In genomic region chr20:32972181-32973076, GRCh38 we compare ENCODE assay signal across 10 cellular contexts. TPM values are rescaled to one million over a fixed set of nuclear protein-coding genes. Genes with fewer than 3 reads are reported as not detected.
DNase-seq lines count a peak whose midpoint lies in the region; ATAC-seq and TF ChIP-seq lines count a peak whose summit lies in the region.
"Had no signal": no experiment of that assay in that cellular context is flagged by ENCODE, and none has a peak within 500 bp of the region (broad histone marks: within the 10 kb centered on the region; RNA-seq: fewer than 3 reads in every experiment).

No MANE protein-coding gene starts in this region.

- peaks cover 19% of the 10 kb centered on the region; the same call in 1 of the 2 replicates for H3K4me1 Mint-ChIP-seq in WTC11

- DNase-seq in WTC11 (ENCODE audit: low spot score) (no peak), dorsolateral prefrontal cortex (peak in 2 of 10 donors; percentile 9 to 28), NCI-H82 (lab: John Stamatoyannopoulos, UW) (no peak), mammary epithelial cell (no peak)
- DNase-seq in stimulated activated CD4-positive, alpha-beta T cell treated with anti-CD3 and anti-CD28 coated beads, Interleukin-1b, Interleukin-23, amount 100 ng/mL, for 4 hours (ENCODE audit: low read depth in 2 of 2): peak; percentile 56 to 69

- no peaks in the 10 kb centered on the region for H4K20me1 ChIP-seq in mammary epithelial cell (ENCODE audit: insufficient read depth, low read length)

- no peak overlapping the region for H3K4me2 ChIP-seq in mammary epithelial cell (ENCODE audit: insufficient read depth, low read depth, low read length)

- 79% methylated on average over 12 of the region's 13 CpGs for WGBS in mammary epithelial cell (ENCODE audit: low coverage, missing lambda C conversion rate)

- in situ Hi-C loops in mammary epithelial cell (cut with MboI; ENCODE audit: low sequenced_read_pairs in 2 of 2): no loop called here

- BruUV-seq in mammary epithelial cell (replicated peaks; lab: Mats Ljungman, UMichigan): no TSS peak

- TF ChIP-seq CTCF in WTC11 (IDR thresholded peaks at IDR 0.05) (no peak), dorsolateral prefrontal cortex (IDR thresholded peaks at IDR 0.05 in 54 of 56, conservative IDR thresholded peaks at IDR 0.05 in 2 of 56; ENCODE audit: low read depth in 1 of 56, partially characterized antibody in 56 of 56) (no peak), mammary epithelial cell (conservative IDR thresholded peaks at IDR 0.05 in 1 of 2, IDR thresholded peaks at IDR 0.05 in 1 of 2; ENCODE audit: extremely low read depth in 1 of 2, insufficient read depth in 1 of 2, low read depth in 1 of 2, low read length in 2 of 2) (no peak)

- no peaks in the 10 kb centered on the region for H3K9me3 ChIP-seq in mammary epithelial cell (replicated peaks; ENCODE audit: insufficient read depth, low read length)

- POLR2A ChIA-PET in WTC11 (lab: Charles Lee): no interaction called here

- H3K27ac ChIP-seq in dorsolateral prefrontal cortex (peak overlapping the region in 47 of 59 donors; percentile 6 to 82 (median 65)), mammary epithelial cell (ENCODE audit: insufficient read depth, low read depth, low read length) (no peak overlapping the region)

- no peaks in the 10 kb centered on the region for H3K4me1 ChIP-seq in mammary epithelial cell (ENCODE audit: insufficient read depth, low read length)

- CTCF ChIA-PET in WTC11 (lab: Charles Lee) (interaction anchor here (1.2 to 4.6 kb wide), 4 partner anchors 23 to 183 kb away, joined by 4 to 23 read pairs (median 5); no protein-coding TSS in a partner anchor), mammary epithelial cell (lab: Charles Lee; ENCODE audit: low non-redundant PET) (no interaction called here)

- H3K27ac Mint-ChIP-seq in WTC11: no peak overlapping the region; the same call in 1 of the 2 replicates

- H3K9ac ChIP-seq in mammary epithelial cell (ENCODE audit: insufficient read depth, low read length): no peak overlapping the region

- peaks cover 9% of the 10 kb centered on the region; the same call in 1 of the 2 replicates for H3K36me3 Mint-ChIP-seq in WTC11

- H3K27me3 ChIP-seq in dorsolateral prefrontal cortex (peaks cover 0 to 8% (median 0%) of the 10 kb centered on the region in 45 donors), mammary epithelial cell (ENCODE audit: insufficient read depth, low read length) (no peaks in the 10 kb centered on the region)

- no peak overlapping the region for H3K4me3 Mint-ChIP-seq in WTC11

- no peaks in the 10 kb centered on the region for H3K36me3 ChIP-seq in mammary epithelial cell (ENCODE audit: insufficient read depth, low read length)

- no peak overlapping the region for H3K4me3 ChIP-seq in dorsolateral prefrontal cortex
- no peak overlapping the region for H3K4me3 ChIP-seq in mammary epithelial cell (replicated peaks in 1 of 3; ENCODE audit: insufficient read depth in 1 of 3, low read depth in 2 of 3, low read length in 3 of 3)

- intact Hi-C loops in dorsolateral prefrontal cortex (cut with DNase I): no loop called here
- intact Hi-C loops in mammary epithelial cell (cut with micrococcal nuclease): no loop called here

- no peak overlapping the region for H2AFZ ChIP-seq in mammary epithelial cell (ENCODE audit: low read depth, low read length)

- dilution Hi-C loops in mammary epithelial cell (cut with HindIII; ENCODE audit: low sequenced_read_pairs): no loop called here

- ATAC-seq in GM19397 (IDR thresholded peaks at IDR 0.05; ENCODE audit: unreplicated experiment): peak; percentile 66
- peak; percentile 86 for ATAC-seq in HG03442 (IDR thresholded peaks at IDR 0.05; ENCODE audit: unreplicated experiment)
- ATAC-seq in WTC11: peak; percentile 10; the same call in 1 of the 2 replicates
- no peak for ATAC-seq in HG03025 (IDR thresholded peaks at IDR 0.05; ENCODE audit: low FRiP score, unreplicated experiment)

- no peaks in the 10 kb centered on the region; the same call in 1 of the 2 replicates for H3K27me3 Mint-ChIP-seq in WTC11 (ENCODE audit: low read depth)

- peaks cover 12% of the 10 kb centered on the region for H3K9me3 Mint-ChIP-seq in WTC11

- no peaks in the 10 kb centered on the region for H3K79me2 ChIP-seq in mammary epithelial cell (ENCODE audit: insufficient read depth, low read length)

TF ChIP-seq in WTC11, 78 proteins besides CTCF, POLR2A, EP300 and RAD21:
- TF ChIP-seq, protein P1, sequence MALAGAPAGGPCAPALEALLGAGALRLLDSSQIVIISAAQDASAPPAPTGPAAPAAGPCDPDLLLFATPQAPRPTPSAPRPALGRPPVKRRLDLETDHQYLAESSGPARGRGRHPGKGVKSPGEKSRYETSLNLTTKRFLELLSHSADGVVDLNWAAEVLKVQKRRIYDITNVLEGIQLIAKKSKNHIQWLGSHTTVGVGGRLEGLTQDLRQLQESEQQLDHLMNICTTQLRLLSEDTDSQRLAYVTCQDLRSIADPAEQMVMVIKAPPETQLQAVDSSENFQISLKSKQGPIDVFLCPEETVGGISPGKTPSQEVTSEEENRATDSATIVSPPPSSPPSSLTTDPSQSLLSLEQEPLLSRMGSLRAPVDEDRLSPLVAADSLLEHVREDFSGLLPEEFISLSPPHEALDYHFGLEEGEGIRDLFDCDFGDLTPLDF (CRISPR knock-in tag; IDR thresholded peaks at IDR 0.05): no peak
- peak; percentile 28; the same call in 1 of the 2 replicates for TF ChIP-seq ZNF121 (CRISPR knock-in tag; IDR thresholded peaks at IDR 0.05)
- peak; percentile 18; the same call in 1 of the 2 replicates for TF ChIP-seq FOXP1 (CRISPR knock-in tag; IDR thresholded peaks at IDR 0.05; ENCODE audit: borderline replicate concordance)
- no peak for TF ChIP-seq HMGA2 (CRISPR knock-in tag; IDR thresholded peaks at IDR 0.05)
- TF ChIP-seq USF1 (CRISPR knock-in tag; IDR thresholded peaks at IDR 0.05): no peak
TF ChIP-seq in WTC11: peak in this region for 2.

RNA-seq across cellular contexts. Expression of gene SUN5, which starts 31.8 kb away (rescaled TPM):
- not detected in 3 replicates for total RNA-seq in WTC11 (2021)
- total RNA-seq in dorsolateral prefrontal cortex: not detected
- total RNA-seq in mammary epithelial cell: not detected
- not detected for polyA plus RNA-seq in mammary epithelial cell
- not detected for polyA minus RNA-seq in mammary epithelial cell
- total RNA-seq: aorta, skeletal muscle tissue had no signal
- polyA plus RNA-seq: aorta had no signal

RNA-seq across cellular contexts. Expression of gene BPIFB2, which starts 35.1 kb away (rescaled TPM):
- total RNA-seq in WTC11 (2021) (0.09 TPM in 3 replicates), dorsolateral prefrontal cortex (not detected), mammary epithelial cell (not detected)
- polyA plus RNA-seq in mammary epithelial cell: not detected
- not detected for polyA minus RNA-seq in mammary epithelial cell
- total RNA-seq: aorta, skeletal muscle tissue had no signal
- polyA plus RNA-seq: aorta had no signal

RNA-seq across cellular contexts. Expression of gene BPIFB6, which starts 59.0 kb away (rescaled TPM):
- total RNA-seq in WTC11 (2021): not detected in 3 replicates
- total RNA-seq in dorsolateral prefrontal cortex: not detected
- total RNA-seq in mammary epithelial cell: not detected
- not detected for polyA plus RNA-seq in mammary epithelial cell
- not detected for polyA minus RNA-seq in mammary epithelial cell
- total RNA-seq: aorta, skeletal muscle tissue had no signal
- polyA plus RNA-seq: aorta had no signal

Comparison
In these comparisons a context has a peak if more than half of its experiments do, and no peak if none do; other contexts are left out.
1. DNase-seq: peak in stimulated activated CD4-positive, alpha-beta T cell treated with anti-CD3 and anti-CD28 coated beads, Interleukin-1b, Interleukin-23, amount 100 ng/mL, for 4 hours (2 of 2); none in WTC11 (single experiment), NCI-H82 (single experiment) and mammary epithelial cell (single experiment).